Comparison of ENCODE assay signal across 8 cellular contexts in genomic region chr3:46693038-46693896, GRCh38. TPM values are rescaled to one million over a fixed set of nuclear protein-coding genes. Genes with fewer than 3 reads are reported as not detected.
DNase-seq lines count a peak whose midpoint lies in the region; ATAC-seq and TF ChIP-seq lines count a peak whose summit lies in the region.

TSS of gene ALS2CL (minus strand) at chr3:46693679. CDS start at chr3:46689440, 4,239 bp downstream.

- H3K9me3 ChIP-seq in CD4-positive, alpha-beta T cell (ENCODE audit: control insufficient read depth, low read length), result no peaks in the 10 kb centered on the region
- no peaks in the 10 kb centered on the region for H3K9me3 ChIP-seq in effector memory CD4-positive, alpha-beta T cell (ENCODE audit: control insufficient read depth, low read length)
- H3K9me3 ChIP-seq in mucosa of descending colon, result no peaks in the 10 kb centered on the region

- H3K27ac Mint-ChIP-seq in CD4-positive, alpha-beta T cell, result peak within 1 kb of the TSS; percentile 90
- no peak within 1 kb of the TSS for H3K27ac Mint-ChIP-seq in activated CD8-positive, alpha-beta T cell treated with anti-CD3 and anti-CD28 coated beads for 36 hours

- CTCF ChIA-PET in CD4-positive, alpha-beta T cell (lab: Charles Lee), result interaction anchor here (1.0 to 1.4 kb wide), 3 partner anchors 25 to 216 kb away, joined by 3 to 4 read pairs (median 3); partner anchors contain the start of gene PRSS50
- CTCF ChIA-PET in activated CD8-positive, alpha-beta T cell treated with anti-CD3 and anti-CD28 coated beads for 36 hours (lab: Charles Lee), result interaction anchor here (1.0 to 1.8 kb wide), 5 partner anchors 9 to 204 kb away, joined by 3 to 5 read pairs (median 3); no protein-coding TSS in a partner anchor

- ATAC-seq in CD4-positive, alpha-beta T cell (ENCODE audit: poor library complexity), result peak; percentile 76
- peak; percentile 67 for ATAC-seq in activated CD8-positive, alpha-beta T cell treated with anti-CD3 and anti-CD28 coated beads for 36 hours
- ATAC-seq in mucosa of descending colon, result peak; percentile 76
- ATAC-seq in GM21526 (IDR thresholded peaks at IDR 0.05; ENCODE audit: low FRiP score, unreplicated experiment), result no peak

- peak within 1 kb of the TSS; percentile 69 for H3K27ac ChIP-seq in CD4-positive, alpha-beta T cell (ENCODE audit: low read depth, low read length)
- H3K27ac ChIP-seq in effector memory CD4-positive, alpha-beta T cell (ENCODE audit: insufficient read depth, low read length, poor library complexity, severe bottlenecking), result peak within 1 kb of the TSS; percentile 69

- POLR2A ChIA-PET in CD4-positive, alpha-beta T cell (lab: Charles Lee), result interaction anchor here (0.6 to 1.4 kb wide), 5 partner anchors 22 to 470 kb away, joined by 3 to 6 read pairs (median 3); partner anchors contain the start of gene SETD2
- POLR2A ChIA-PET in activated CD8-positive, alpha-beta T cell treated with anti-CD3 and anti-CD28 coated beads for 36 hours (lab: Charles Lee), result interaction anchor here (0.9 kb wide), 1 partner anchor 11 kb away, joined by 3 read pairs; no protein-coding TSS in a partner anchor

- intact Hi-C loops in CD4-positive, alpha-beta T cell (cut with DNase I, micrococcal nuclease), result loop anchor here in 1 of 2 experiments (10.0 kb wide), 1 partner anchor 472 kb away; the partner anchor contains the start of gene SETD2
- intact Hi-C loops in activated CD8-positive, alpha-beta T cell treated with anti-CD3 and anti-CD28 coated beads for 36 hours (cut with micrococcal nuclease), result no loop called here
- intact Hi-C loops in mucosa of descending colon (cut with DNase I, micrococcal nuclease), result no loop called here

- H3K27me3 Mint-ChIP-seq in CD4-positive, alpha-beta T cell, result no peaks in the 10 kb centered on the region
- no peaks in the 10 kb centered on the region for H3K27me3 Mint-ChIP-seq in activated CD8-positive, alpha-beta T cell treated with anti-CD3 and anti-CD28 coated beads for 36 hours

- H3K4me3 ChIP-seq in Jurkat, Clone E6-1 (ENCODE audit: low read length), result peak within 1 kb of the TSS; percentile 46
- peak within 1 kb of the TSS; percentile 77 for H3K4me3 ChIP-seq in effector memory CD4-positive, alpha-beta T cell (ENCODE audit: insufficient read depth, low read depth, low read length, poor library complexity, severe bottlenecking)
- peak within 1 kb of the TSS; percentile 41 for H3K4me3 ChIP-seq in mucosa of descending colon

- no peaks in the 10 kb centered on the region for H3K27me3 ChIP-seq in CD4-positive, alpha-beta T cell (ENCODE audit: control insufficient read depth, insufficient read depth, low read length)
- H3K27me3 ChIP-seq in effector memory CD4-positive, alpha-beta T cell (replicated peaks; ENCODE audit: control insufficient read depth, insufficient read depth, low read length, poor library complexity, severe bottlenecking), result no peaks in the 10 kb centered on the region

- DNase-seq in CD4-positive, alpha-beta T cell, result peak; percentile 54 to 83 (median 70)
- peak; percentile 21 for DNase-seq in Jurkat, Clone E6-1 (ENCODE audit: low read depth, low spot score)
- DNase-seq in activated CD8-positive, alpha-beta T cell treated with anti-CD3 and anti-CD28 coated beads for 36 hours, result peak; percentile 62
- DNase-seq in effector memory CD4-positive, alpha-beta T cell, result peak; percentile 67 to 72 (median 71)
- DNase-seq in mucosa of descending colon (peak; percentile 80 to 85 (median 84)), SHP77 treated with DMSO at 0.1 percent for 48 hours (lab: John Stamatoyannopoulos, UW) (no peak)
- DNase-seq in stimulated activated CD8-positive, alpha-beta memory T cell treated with anti-CD3 and anti-CD28 coated beads, Interleukin-4, amount 100 ng/mL, for 48 hours, result peak; percentile 66

- peak within 1 kb of the TSS; percentile 95 for H3K4me3 Mint-ChIP-seq in CD4-positive, alpha-beta T cell
- peak within 1 kb of the TSS; percentile 70 for H3K4me3 Mint-ChIP-seq in activated CD8-positive, alpha-beta T cell treated with anti-CD3 and anti-CD28 coated beads for 36 hours

- no peaks in the 10 kb centered on the region for H3K9me3 Mint-ChIP-seq in CD4-positive, alpha-beta T cell
- no peaks in the 10 kb centered on the region for H3K9me3 Mint-ChIP-seq in activated CD8-positive, alpha-beta T cell treated with anti-CD3 and anti-CD28 coated beads for 36 hours

- no peak for TF ChIP-seq CTCF in CD4-positive, alpha-beta T cell (IDR thresholded peaks at IDR 0.05)
- TF ChIP-seq CTCF in activated CD8-positive, alpha-beta T cell treated with anti-CD3 and anti-CD28 coated beads for 36 hours (IDR thresholded peaks at IDR 0.05), result no peak
- TF ChIP-seq CTCF in mucosa of descending colon (IDR thresholded peaks at IDR 0.05), result no peak

- peaks cover 57% of the 10 kb centered on the region for H3K4me1 ChIP-seq in effector memory CD4-positive, alpha-beta T cell (ENCODE audit: control insufficient read depth, insufficient read depth, low read length, poor library complexity, severe bottlenecking)
- H3K4me1 ChIP-seq in mucosa of descending colon (ENCODE audit: low read depth), result peaks cover 29% of the 10 kb centered on the region

- peaks cover 77% of the 10 kb centered on the region for H3K4me1 Mint-ChIP-seq in CD4-positive, alpha-beta T cell (ENCODE audit: low read depth)
- peaks cover 29% of the 10 kb centered on the region for H3K4me1 Mint-ChIP-seq in activated CD8-positive, alpha-beta T cell treated with anti-CD3 and anti-CD28 coated beads for 36 hours (ENCODE audit: low read depth)

- H3K36me3 ChIP-seq in effector memory CD4-positive, alpha-beta T cell (ENCODE audit: control insufficient read depth, insufficient read depth, low read length), result no peaks in the 10 kb centered on the region
- no peaks in the 10 kb centered on the region for H3K36me3 ChIP-seq in mucosa of descending colon (ENCODE audit: low read depth)

- no peaks in the 10 kb centered on the region for H3K36me3 Mint-ChIP-seq in CD4-positive, alpha-beta T cell (ENCODE audit: low read depth)
- no peaks in the 10 kb centered on the region for H3K36me3 Mint-ChIP-seq in activated CD8-positive, alpha-beta T cell treated with anti-CD3 and anti-CD28 coated beads for 36 hours (ENCODE audit: low read depth)

RNA-seq across cellular contexts. Expression of gene ALS2CL, which starts in this region (rescaled TPM):
- total RNA-seq in CD4-positive, alpha-beta T cell, result 10 to 100 TPM; 45.8 to 47.6 TPM
- 1.6 TPM for polyA plus RNA-seq in Jurkat, Clone E6-1 (2012; ENCODE audit: insufficient read depth, insufficient read length)
- 1 to 10 TPM; 1.7 to 2.0 TPM for total RNA-seq in activated CD8-positive, alpha-beta T cell treated with anti-CD3 and anti-CD28 coated beads for 36 hours
- total RNA-seq in mucosa of descending colon, result 10 to 100 TPM; 28.5 to 68.1 (median 43.7) TPM

Comparison
In these comparisons a context has a peak if more than half of its experiments do, and no peak if none do; other contexts are left out.
1. RNA of gene ALS2CL (total RNA-seq): 45.8 to 47.6 TPM in CD4-positive, alpha-beta T cell and 28.5 to 68.1 TPM in mucosa of descending colon; 1.7 to 2.0 TPM in activated CD8-positive, alpha-beta T cell treated with anti-CD3 and anti-CD28 coated beads for 36 hours; every median in the first group is over 4 times any median in the second.
2. Peak in every context shown above with its lines, with median percentiles within 50 percentile points of each other: H3K4me3 ChIP-seq.